Comparison of ENCODE assay signal across 8 cellular contexts in the genomic region with DNA sequence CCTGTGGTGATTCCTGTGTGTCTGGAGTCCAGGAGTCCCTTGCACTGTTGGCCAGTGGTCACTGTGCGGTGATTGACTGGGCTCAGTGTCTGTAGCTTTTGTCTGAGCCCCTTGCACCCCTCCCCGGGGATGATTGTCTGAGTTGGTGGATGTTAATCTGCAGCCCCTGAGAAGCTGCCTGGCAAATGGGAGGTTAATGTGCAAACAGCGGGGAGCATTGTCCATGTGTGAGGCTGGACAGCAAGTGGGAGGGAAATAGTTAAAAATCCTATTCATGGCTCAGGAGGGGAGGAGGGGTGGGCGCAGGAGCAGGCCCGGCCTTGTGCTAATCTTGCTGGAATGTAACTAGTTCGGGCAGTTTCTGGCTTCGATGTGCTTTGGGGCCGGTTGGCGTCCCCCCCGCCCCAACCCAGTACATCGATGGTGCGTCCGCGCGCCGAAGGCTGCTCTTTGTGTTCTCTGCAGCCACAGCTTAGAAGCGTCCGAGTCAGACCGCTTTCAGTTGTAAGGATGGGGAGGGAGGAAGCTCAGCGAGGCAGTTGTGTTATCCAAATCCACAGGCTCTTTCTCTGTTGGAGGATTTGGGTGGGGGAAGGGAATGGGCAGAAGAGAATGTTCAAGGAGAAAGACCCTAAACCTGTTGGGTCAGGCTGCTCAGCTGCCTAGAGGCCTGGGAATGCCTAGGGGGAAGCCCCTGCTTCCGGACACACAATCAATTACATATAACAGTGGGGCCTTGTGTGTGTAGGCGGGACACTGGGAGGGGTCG.
A peak's percentile ranks its signal among the peaks of the same experiment; 100 is the strongest.
DNase-seq lines count a peak whose midpoint lies in the region; ATAC-seq and TF ChIP-seq lines count a peak whose summit lies in the region.

No MANE protein-coding gene starts in this region.

- H3K4me1 ChIP-seq in thoracic aorta (ENCODE audit: control insufficient read depth in 1 of 2, low read depth in 2 of 2): peaks cover 22 to 68% of the 10 kb centered on the region in 2 donors

- H3K27ac ChIP-seq in thoracic aorta: peak overlapping the region; percentile 21 to 78

- TF ChIP-seq RAD21 in Ishikawa (IDR thresholded peaks at IDR 0.05; ENCODE audit: low read depth): no peak

- H3K36me3 ChIP-seq in thoracic aorta: no peaks in the 10 kb centered on the region

- DNase-seq in dermis blood vessel endothelial cell (peak; percentile 28), left kidney (ENCODE audit: low read depth, low spot score) (peak; percentile 93), thoracic aorta (ENCODE audit: low spot score) (no peak)
- no peak for DNase-seq in activated CD4-positive, alpha-beta T cell treated with anti-CD3 and anti-CD28 coated beads for 48 hours
- no peak for DNase-seq in activated effector memory CD4-positive, alpha-beta T cell treated with anti-CD3 and anti-CD28 coated beads, Interleukin-2, amount 50 U/mL, for 16 hours

- TF ChIP-seq CTCF in thoracic aorta (IDR thresholded peaks at IDR 0.05): no peak

- TF ChIP-seq EP300 in Ishikawa (IDR thresholded peaks at IDR 0.05; ENCODE audit: borderline replicate concordance): peak; percentile 60

- peak overlapping the region; percentile 45 for H3K4me3 ChIP-seq in thoracic aorta

- ATAC-seq in thoracic aorta (ENCODE audit: insufficient number of reproducible peaks, low FRiP score, low read depth) (no peak), HG02623 (IDR thresholded peaks at IDR 0.05; ENCODE audit: unreplicated experiment) (no peak), HG02763 (IDR thresholded peaks at IDR 0.05; ENCODE audit: unreplicated experiment) (no peak)

- H3K27me3 ChIP-seq in thoracic aorta (replicated peaks; ENCODE audit: insufficient read depth): no peaks in the 10 kb centered on the region

- H3K9me3 ChIP-seq in thoracic aorta: no peaks in the 10 kb centered on the region

TF ChIP-seq in Ishikawa, 13 proteins besides CTCF, POLR2A, EP300 and RAD21:
- peak; percentile 69 for TF ChIP-seq MAX (IDR thresholded peaks at IDR 0.05)
- peak; percentile 24 for TF ChIP-seq NFIC (IDR thresholded peaks at IDR 0.05)
- no peak; the same call in 1 of the 2 replicates for TF ChIP-seq TAF1 (IDR thresholded peaks at IDR 0.05; ENCODE audit: low read depth)
- no peak for TF ChIP-seq CEBPB (IDR thresholded peaks at IDR 0.05)
- TF ChIP-seq, protein P1, sequence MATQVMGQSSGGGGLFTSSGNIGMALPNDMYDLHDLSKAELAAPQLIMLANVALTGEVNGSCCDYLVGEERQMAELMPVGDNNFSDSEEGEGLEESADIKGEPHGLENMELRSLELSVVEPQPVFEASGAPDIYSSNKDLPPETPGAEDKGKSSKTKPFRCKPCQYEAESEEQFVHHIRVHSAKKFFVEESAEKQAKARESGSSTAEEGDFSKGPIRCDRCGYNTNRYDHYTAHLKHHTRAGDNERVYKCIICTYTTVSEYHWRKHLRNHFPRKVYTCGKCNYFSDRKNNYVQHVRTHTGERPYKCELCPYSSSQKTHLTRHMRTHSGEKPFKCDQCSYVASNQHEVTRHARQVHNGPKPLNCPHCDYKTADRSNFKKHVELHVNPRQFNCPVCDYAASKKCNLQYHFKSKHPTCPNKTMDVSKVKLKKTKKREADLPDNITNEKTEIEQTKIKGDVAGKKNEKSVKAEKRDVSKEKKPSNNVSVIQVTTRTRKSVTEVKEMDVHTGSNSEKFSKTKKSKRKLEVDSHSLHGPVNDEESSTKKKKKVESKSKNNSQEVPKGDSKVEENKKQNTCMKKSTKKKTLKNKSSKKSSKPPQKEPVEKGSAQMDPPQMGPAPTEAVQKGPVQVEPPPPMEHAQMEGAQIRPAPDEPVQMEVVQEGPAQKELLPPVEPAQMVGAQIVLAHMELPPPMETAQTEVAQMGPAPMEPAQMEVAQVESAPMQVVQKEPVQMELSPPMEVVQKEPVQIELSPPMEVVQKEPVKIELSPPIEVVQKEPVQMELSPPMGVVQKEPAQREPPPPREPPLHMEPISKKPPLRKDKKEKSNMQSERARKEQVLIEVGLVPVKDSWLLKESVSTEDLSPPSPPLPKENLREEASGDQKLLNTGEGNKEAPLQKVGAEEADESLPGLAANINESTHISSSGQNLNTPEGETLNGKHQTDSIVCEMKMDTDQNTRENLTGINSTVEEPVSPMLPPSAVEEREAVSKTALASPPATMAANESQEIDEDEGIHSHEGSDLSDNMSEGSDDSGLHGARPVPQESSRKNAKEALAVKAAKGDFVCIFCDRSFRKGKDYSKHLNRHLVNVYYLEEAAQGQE (IDR thresholded peaks at IDR 0.05; ENCODE audit: low read depth): no peak
- peak; percentile 93 for TF ChIP-seq TEAD4 (IDR thresholded peaks at IDR 0.05)
- TF ChIP-seq, protein P2, sequence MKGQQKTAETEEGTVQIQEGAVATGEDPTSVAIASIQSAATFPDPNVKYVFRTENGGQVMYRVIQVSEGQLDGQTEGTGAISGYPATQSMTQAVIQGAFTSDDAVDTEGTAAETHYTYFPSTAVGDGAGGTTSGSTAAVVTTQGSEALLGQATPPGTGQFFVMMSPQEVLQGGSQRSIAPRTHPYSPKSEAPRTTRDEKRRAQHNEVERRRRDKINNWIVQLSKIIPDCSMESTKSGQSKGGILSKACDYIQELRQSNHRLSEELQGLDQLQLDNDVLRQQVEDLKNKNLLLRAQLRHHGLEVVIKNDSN (IDR thresholded peaks at IDR 0.05): no peak
- no peak for TF ChIP-seq YY1 (IDR thresholded peaks at IDR 0.05; ENCODE audit: low read depth)
- TF ChIP-seq FOXM1 (IDR thresholded peaks at IDR 0.05; ENCODE audit: borderline replicate concordance, low read depth): no peak
- peak; percentile 84 for TF ChIP-seq TCF12 (IDR thresholded peaks at IDR 0.05; ENCODE audit: low read depth)
- TF ChIP-seq EGR1 (IDR thresholded peaks at IDR 0.05): no peak
- no peak for TF ChIP-seq CREB1 (IDR thresholded peaks at IDR 0.05; ENCODE audit: low read depth)
- peak; percentile 91; the same call in 1 of the 2 replicates for TF ChIP-seq ZBTB7A (IDR thresholded peaks at IDR 0.05; ENCODE audit: low read depth)
TF ChIP-seq in Ishikawa: peak in this region for 5.

Comparison
In these comparisons a context has a peak if more than half of its experiments do, and no peak if none do; other contexts are left out.
1. DNase-seq: peak in dermis blood vessel endothelial cell (single experiment) and left kidney (single experiment); none in thoracic aorta (single experiment), activated CD4-positive, alpha-beta T cell treated with anti-CD3 and anti-CD28 coated beads for 48 hours (single experiment) and activated effector memory CD4-positive, alpha-beta T cell treated with anti-CD3 and anti-CD28 coated beads, Interleukin-2, amount 50 U/mL, for 16 hours (single experiment).